8 cellular contexts compared by ENCODE assay signal in genomic region chr10:13349776-13350274, GRCh38. TPM values are rescaled to one million over a fixed set of nuclear protein-coding genes. Genes with fewer than 3 reads are reported as not detected.
DNase-seq lines count a peak whose midpoint lies in the region; ATAC-seq and TF ChIP-seq lines count a peak whose summit lies in the region.

No MANE protein-coding gene starts in this region.

- TF ChIP-seq EP300 in Ishikawa (IDR thresholded peaks at IDR 0.05; ENCODE audit: borderline replicate concordance), result no peak

- WGBS in esophagus squamous epithelium, 2 donors, result 2 to 7% methylated on average over 8 to 18 of the region's 18 CpGs

- H3K27me3 ChIP-seq in esophagus squamous epithelium (peaks cover 0 to 37% (median 2%) of the 10 kb centered on the region in 4 donors), muscle layer of duodenum (ENCODE audit: low read depth, low read length) (peaks cover 11% of the 10 kb centered on the region)

- H3K9me3 ChIP-seq in esophagus squamous epithelium (no peaks in the 10 kb centered on the region), muscle layer of duodenum (ENCODE audit: control insufficient read depth in 1 of 2, low read length in 2 of 2) (no peaks in the 10 kb centered on the region)

- no peak for TF ChIP-seq RAD21 in Ishikawa (IDR thresholded peaks at IDR 0.05; ENCODE audit: low read depth)

- H3K4me1 ChIP-seq in esophagus squamous epithelium, result peaks cover 20 to 40% (median 22%) of the 10 kb centered on the region in 3 donors
- peaks cover 9 to 10% of the 10 kb centered on the region in 2 donors for H3K4me1 ChIP-seq in muscle layer of duodenum (ENCODE audit: control insufficient read depth in 1 of 2, insufficient read depth in 2 of 2, low read length in 2 of 2)

- peak overlapping the region; percentile 91 to 99 (median 98) for H3K27ac ChIP-seq in esophagus squamous epithelium
- H3K27ac ChIP-seq in muscle layer of duodenum (ENCODE audit: low read length), result no peak overlapping the region

- H3K36me3 ChIP-seq in esophagus squamous epithelium, result peaks cover 0 to under 1% (median 0%) of the 10 kb centered on the region in 3 donors
- no peaks in the 10 kb centered on the region for H3K36me3 ChIP-seq in muscle layer of duodenum (ENCODE audit: control insufficient read depth in 1 of 2, insufficient read depth in 2 of 2, low read length in 2 of 2)

- intact Hi-C loops in esophagus squamous epithelium (cut with DNase I), result no loop called here

- ATAC-seq in GM19455 (IDR thresholded peaks at IDR 0.05; ENCODE audit: unreplicated experiment) (no peak), GM21529 (IDR thresholded peaks at IDR 0.05; ENCODE audit: unreplicated experiment) (no peak)

- H3K4me3 ChIP-seq in AG09309 (ENCODE audit: control insufficient read depth, low read depth, low read length) (peak overlapping the region; percentile 58), esophagus squamous epithelium (peak overlapping the region; percentile 58 to 89 (median 82)), muscle layer of duodenum (ENCODE audit: low read depth in 1 of 2, low read length in 2 of 2) (peak overlapping the region; percentile 79 to 91)

- no peak for DNase-seq in AG09309 (ENCODE audit: low read depth)
- peak; percentile 6 for DNase-seq in activated CD4-positive, alpha-beta T cell treated with anti-CD3 and anti-CD28 coated beads, Interleukin-2, amount 50 U/mL, for 1 hour
- no peak for DNase-seq in esophagus squamous epithelium (lab: John Stamatoyannopoulos, UW)
- DNase-seq in ureter (ENCODE audit: low spot score), result peak; percentile 68

- no peak for TF ChIP-seq POLR2A in esophagus squamous epithelium (IDR thresholded peaks at IDR 0.05)

- no peak for TF ChIP-seq CTCF in AG09309 (IDR thresholded peaks at IDR 0.05; ENCODE audit: control insufficient read depth, insufficient read depth, low read depth, low read length, missing control alignments)
- no peak for TF ChIP-seq CTCF in esophagus squamous epithelium (IDR thresholded peaks at IDR 0.05)

TF ChIP-seq in Ishikawa, 13 proteins besides CTCF, POLR2A, EP300 and RAD21:
- TF ChIP-seq, protein P1, sequence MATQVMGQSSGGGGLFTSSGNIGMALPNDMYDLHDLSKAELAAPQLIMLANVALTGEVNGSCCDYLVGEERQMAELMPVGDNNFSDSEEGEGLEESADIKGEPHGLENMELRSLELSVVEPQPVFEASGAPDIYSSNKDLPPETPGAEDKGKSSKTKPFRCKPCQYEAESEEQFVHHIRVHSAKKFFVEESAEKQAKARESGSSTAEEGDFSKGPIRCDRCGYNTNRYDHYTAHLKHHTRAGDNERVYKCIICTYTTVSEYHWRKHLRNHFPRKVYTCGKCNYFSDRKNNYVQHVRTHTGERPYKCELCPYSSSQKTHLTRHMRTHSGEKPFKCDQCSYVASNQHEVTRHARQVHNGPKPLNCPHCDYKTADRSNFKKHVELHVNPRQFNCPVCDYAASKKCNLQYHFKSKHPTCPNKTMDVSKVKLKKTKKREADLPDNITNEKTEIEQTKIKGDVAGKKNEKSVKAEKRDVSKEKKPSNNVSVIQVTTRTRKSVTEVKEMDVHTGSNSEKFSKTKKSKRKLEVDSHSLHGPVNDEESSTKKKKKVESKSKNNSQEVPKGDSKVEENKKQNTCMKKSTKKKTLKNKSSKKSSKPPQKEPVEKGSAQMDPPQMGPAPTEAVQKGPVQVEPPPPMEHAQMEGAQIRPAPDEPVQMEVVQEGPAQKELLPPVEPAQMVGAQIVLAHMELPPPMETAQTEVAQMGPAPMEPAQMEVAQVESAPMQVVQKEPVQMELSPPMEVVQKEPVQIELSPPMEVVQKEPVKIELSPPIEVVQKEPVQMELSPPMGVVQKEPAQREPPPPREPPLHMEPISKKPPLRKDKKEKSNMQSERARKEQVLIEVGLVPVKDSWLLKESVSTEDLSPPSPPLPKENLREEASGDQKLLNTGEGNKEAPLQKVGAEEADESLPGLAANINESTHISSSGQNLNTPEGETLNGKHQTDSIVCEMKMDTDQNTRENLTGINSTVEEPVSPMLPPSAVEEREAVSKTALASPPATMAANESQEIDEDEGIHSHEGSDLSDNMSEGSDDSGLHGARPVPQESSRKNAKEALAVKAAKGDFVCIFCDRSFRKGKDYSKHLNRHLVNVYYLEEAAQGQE (IDR thresholded peaks at IDR 0.05; ENCODE audit: low read depth), result peak; percentile 79
- TF ChIP-seq YY1 (IDR thresholded peaks at IDR 0.05; ENCODE audit: low read depth), result no peak
- TF ChIP-seq EGR1 (IDR thresholded peaks at IDR 0.05), result no peak

RNA-seq across cellular contexts. Expression of gene SEPHS1, which starts 1.7 kb away (rescaled TPM):
- total RNA-seq in esophagus squamous epithelium, result 10 to 100 TPM; 14.5 to 30.9 (median 26.2) TPM
- total RNA-seq in ureter, result 44.7 TPM

RNA-seq across cellular contexts. Expression of gene PHYH, which starts 50.0 kb away (rescaled TPM):
- total RNA-seq in esophagus squamous epithelium (10 to 100 TPM in 1 of 4 donors, 1 to 10 TPM in 3; 4.1 to 14.2 (median 7.5) TPM), ureter (28.4 TPM)

Comparison
In these comparisons a context has a peak if more than half of its experiments do, and no peak if none do; other contexts are left out.
1. DNase-seq: peak in activated CD4-positive, alpha-beta T cell treated with anti-CD3 and anti-CD28 coated beads, Interleukin-2, amount 50 U/mL, for 1 hour (single experiment) and ureter (single experiment); none in AG09309 (single experiment) and esophagus squamous epithelium (single experiment).
2. Peak in every context shown above with its lines, with median percentiles within 50 percentile points of each other: H3K4me3 ChIP-seq.